In genomic region chr11:70880416-70880815, GRCh38 we compare ENCODE assay signal across 34 cellular contexts.
DNase-seq lines count a peak whose midpoint lies in the region; ATAC-seq, FAIRE-seq and TF ChIP-seq lines count a peak whose summit lies in the region.
"Had no signal": no experiment of that assay in that cellular context is flagged by ENCODE, and none has a peak within 500 bp of the region (broad histone marks: within the 10 kb centered on the region; RNA-seq: fewer than 3 reads in every experiment).

No MANE protein-coding gene starts in this region.

- H2AK5ac ChIP-seq in neuronal stem cell (ENCODE audit: low read depth, low read length), result peak overlapping the region; percentile 44

- ATAC-seq in HG03460 (IDR thresholded peaks at IDR 0.05; ENCODE audit: unreplicated experiment) (no peak), HG02610 (IDR thresholded peaks at IDR 0.05; ENCODE audit: unreplicated experiment) (no peak)
- ATAC-seq in activated CD4-positive, alpha-beta T cell treated with anti-CD3 and anti-CD28 coated beads for 36 hours, result no peak
- ATAC-seq: A549; CD8-positive, alpha-beta T cell had no signal

- H3K9me3 ChIP-seq in kidney (ENCODE audit: control insufficient read depth in 1 of 2, low read length in 2 of 2) (no peaks in the 10 kb centered on the region), neuronal stem cell (replicated peaks in 1 of 2; ENCODE audit: control insufficient read depth in 2 of 2, insufficient read depth in 1 of 2, low read depth in 1 of 2, low read length in 2 of 2) (no peaks in the 10 kb centered on the region)
- H3K9me3 ChIP-seq: A549; BE2C; BLaER1; BLaER1 treated with 17β-estradiol and CSF1 and Interleukin-3, amounts not matched to agents 10 nM and 100 nM; Caco-2 had no signal

- peak overlapping the region; percentile 26 for H2BK120ac ChIP-seq in neuronal stem cell (ENCODE audit: low read depth, low read length)

- H3K18ac ChIP-seq in neuronal stem cell (ENCODE audit: low read length), result peak overlapping the region; percentile 49

- H3K14ac ChIP-seq in neuronal stem cell (ENCODE audit: low read length), result no peak overlapping the region

- peaks cover 30% of the 10 kb centered on the region for H3K36me3 Mint-ChIP-seq in Calu3 (ENCODE audit: insufficient read depth, unreplicated experiment)
- H3K36me3 Mint-ChIP-seq in activated CD4-positive, alpha-beta T cell treated with anti-CD3 and anti-CD28 coated beads for 36 hours (ENCODE audit: low read depth), result no peaks in the 10 kb centered on the region
- H3K36me3 Mint-ChIP-seq: CD14-positive monocyte; CD4-positive, alpha-beta memory T cell; CD4-positive, CD25-positive, alpha-beta regulatory T cell; CD8-positive, alpha-beta memory T cell; CD8-positive, alpha-beta T cell had no signal

- H3K4me1 Mint-ChIP-seq in Calu3 (ENCODE audit: low read depth, unreplicated experiment), result no peaks in the 10 kb centered on the region
- no peaks in the 10 kb centered on the region for H3K4me1 Mint-ChIP-seq in activated CD4-positive, alpha-beta T cell treated with anti-CD3 and anti-CD28 coated beads for 36 hours
- H3K4me1 Mint-ChIP-seq: B cell; CD14-positive monocyte; CD4-positive, alpha-beta memory T cell; CD4-positive, CD25-positive, alpha-beta regulatory T cell; CD8-positive, alpha-beta memory T cell had no signal

- H3K9ac ChIP-seq in kidney (ENCODE audit: low read length in 2 of 2), result no peak overlapping the region
- no peak overlapping the region for H3K9ac ChIP-seq in neuronal stem cell (ENCODE audit: low read depth, low read length, poor library complexity)
- H3K9ac ChIP-seq: BLaER1; BLaER1 treated with 17β-estradiol and CSF1 and Interleukin-3, amounts not matched to agents 10 nM and 100 nM had no signal

- H4K91ac ChIP-seq in neuronal stem cell (ENCODE audit: low read depth, low read length, poor library complexity), result no peak overlapping the region

- intact Hi-C loops in Calu3 (cut with micrococcal nuclease; ENCODE audit: unreplicated experiment), result no loop called here
- intact Hi-C loops in kidney (cut with DNase I), result no loop called here
- intact Hi-C loops in activated CD4-positive, alpha-beta T cell treated with anti-CD3 and anti-CD28 coated beads for 36 hours (cut with DNase I, micrococcal nuclease), result no loop called here

- no peak overlapping the region for H4K8ac ChIP-seq in neuronal stem cell (ENCODE audit: low read depth, low read length)

- H3K4me3 Mint-ChIP-seq in Calu3 (ENCODE audit: low read depth, unreplicated experiment), result no peak overlapping the region
- H3K4me3 Mint-ChIP-seq in activated CD4-positive, alpha-beta T cell treated with anti-CD3 and anti-CD28 coated beads for 36 hours, result no peak overlapping the region
- H3K4me3 Mint-ChIP-seq: B cell; CD14-positive monocyte; CD4-positive, alpha-beta memory T cell; CD4-positive, alpha-beta T cell; CD4-positive, CD25-positive, alpha-beta regulatory T cell; CD8-positive, alpha-beta memory T cell; CD8-positive, alpha-beta T cell had no signal

- no peaks in the 10 kb centered on the region for H3K27me3 Mint-ChIP-seq in Calu3 (ENCODE audit: unreplicated experiment)
- peaks cover 2% of the 10 kb centered on the region for H3K27me3 Mint-ChIP-seq in activated CD4-positive, alpha-beta T cell treated with anti-CD3 and anti-CD28 coated beads for 36 hours
- H3K27me3 Mint-ChIP-seq: CD4-positive, CD25-positive, alpha-beta regulatory T cell had no signal

- H2BK5ac ChIP-seq in neuronal stem cell (ENCODE audit: low read length), result peak overlapping the region; percentile 32

- H3K4me1 ChIP-seq in kidney (ENCODE audit: control insufficient read depth in 1 of 2, insufficient read depth in 1 of 2, low read depth in 1 of 2, low read length in 2 of 2), result peaks cover 0 to 2% of the 10 kb centered on the region in 2 donors
- peaks cover 10 to 25% of the 10 kb centered on the region in 2 donors for H3K4me1 ChIP-seq in neuronal stem cell (ENCODE audit: control insufficient read depth in 2 of 2, insufficient read depth in 1 of 2, low read depth in 1 of 2, low read length in 2 of 2)
- H3K4me1 ChIP-seq: A549, BE2C, Caco-2 had no signal

- no peak for TF ChIP-seq CTCF in Calu3 (IDR thresholded peaks at IDR 0.05; ENCODE audit: unreplicated experiment)
- TF ChIP-seq CTCF in kidney (IDR thresholded peaks at IDR 0.05; ENCODE audit: borderline replicate concordance, extremely low read depth, insufficient read depth), result no peak

- peak overlapping the region; percentile 23 for H3K27ac Mint-ChIP-seq in Calu3 (ENCODE audit: unreplicated experiment)
- H3K27ac Mint-ChIP-seq in activated CD4-positive, alpha-beta T cell treated with anti-CD3 and anti-CD28 coated beads for 36 hours, result no peak overlapping the region
- H3K27ac Mint-ChIP-seq: B cell; CD14-positive monocyte; CD4-positive, alpha-beta memory T cell; CD4-positive, alpha-beta T cell; CD4-positive, CD25-positive, alpha-beta regulatory T cell; CD8-positive, alpha-beta memory T cell; CD8-positive, alpha-beta T cell had no signal

- H3K4ac ChIP-seq in neuronal stem cell (ENCODE audit: low read length), result no peak overlapping the region

- no peak overlapping the region for H2AFZ ChIP-seq in neuronal stem cell (ENCODE audit: low read length)

- no TSS peak for BruUV-seq in Calu3 (replicated peaks; lab: Mats Ljungman, UMichigan)

- no peak overlapping the region for H3K4me3 ChIP-seq in kidney (ENCODE audit: low read length in 2 of 2)
- no peak overlapping the region for H3K4me3 ChIP-seq in neuronal stem cell (ENCODE audit: low read length in 2 of 2)
- H3K4me3 ChIP-seq: A549; BLaER1; BLaER1 treated with 17β-estradiol and CSF1 and Interleukin-3, amounts not matched to agents 10 nM and 100 nM had no signal

- H3K27me3 ChIP-seq in neuronal stem cell (ENCODE audit: control insufficient read depth in 3 of 3, insufficient read depth in 3 of 3, low read depth in 1 of 3, low read length in 3 of 3), result no peaks in the 10 kb centered on the region
- H3K27me3 ChIP-seq: BLaER1 had no signal

- no peaks in the 10 kb centered on the region for H3K36me3 ChIP-seq in kidney (ENCODE audit: control insufficient read depth in 1 of 2, insufficient read depth in 2 of 2, low read length in 2 of 2)
- H3K36me3 ChIP-seq in neuronal stem cell (replicated peaks in 1 of 2; ENCODE audit: control insufficient read depth in 2 of 2, insufficient read depth in 2 of 2, low read length in 2 of 2), result no peaks in the 10 kb centered on the region
- H3K36me3 ChIP-seq: BE2C; BLaER1; BLaER1 treated with 17β-estradiol and CSF1 and Interleukin-3, amounts not matched to agents 10 nM and 100 nM had no signal

- whole genome bisulfite sequencing in neuronal stem cell (ENCODE audit: extremely low coverage in 2 of 2, insufficient read length in 2 of 2, insufficient replicate concordance in 1 of 2), 2 donors, result no CpG with 5 or more reads among the region's 5 CpGs

- POLR2A ChIA-PET in activated CD4-positive, alpha-beta T cell treated with anti-CD3 and anti-CD28 coated beads for 36 hours (lab: Charles Lee), result no interaction called here

- DNase-seq in Calu3 (no peak), kidney (peak; percentile 55), neuronal stem cell (ENCODE audit: low spot score) (no peak)
- no peak for DNase-seq in activated CD4-positive, alpha-beta T cell treated with anti-CD3 and anti-CD28 coated beads for 36 hours
- DNase-seq: 8988T; ACHN; AML-193; BE2C; C1 segment of cervical spinal cord; Caco-2; CD4-positive, alpha-beta memory T cell; CD4-positive, alpha-beta T cell; CD4-positive, CD25-positive, alpha-beta regulatory T cell; CD8-positive, alpha-beta memory T cell; CD8-positive, alpha-beta T cell; COR-L47; DMS 273 treated with DMSO at 0.1 percent for 48 hours; DMS153; DMS53; DMS79; DMS79 treated with DMSO at 0.1 percent for 48 hours; DND-41; EL had no signal

- peak overlapping the region; percentile 11 for H2BK15ac ChIP-seq in neuronal stem cell (ENCODE audit: low read length)

- H3K23ac ChIP-seq in neuronal stem cell (ENCODE audit: low read depth, low read length, poor library complexity), result no peak overlapping the region

- H3K79me1 ChIP-seq in neuronal stem cell (ENCODE audit: low read depth, low read length), result peaks cover 2% of the 10 kb centered on the region

- H3K27ac ChIP-seq in kidney (ENCODE audit: low read depth in 2 of 2, low read length in 2 of 2) (no peak overlapping the region), neuronal stem cell (replicated peaks; ENCODE audit: low read length) (no peak overlapping the region)
- H3K27ac ChIP-seq: 22Rv1; A549; BLaER1; BLaER1 treated with 17β-estradiol and CSF1 and Interleukin-3, amounts not matched to agents 10 nM and 100 nM; C4-2B had no signal

- H3K4me2 ChIP-seq in neuronal stem cell (ENCODE audit: insufficient read depth, low read length, poor library complexity, severe bottlenecking), result no peak overlapping the region
- H3K4me2 ChIP-seq: A549; BLaER1; BLaER1 treated with 17β-estradiol and CSF1 and Interleukin-3, amounts not matched to agents 10 nM and 100 nM had no signal

- CTCF ChIA-PET in Calu3 (lab: Charles Lee), result interaction anchor here (0.7 kb wide), 1 partner anchor 20 kb away, joined by 3 read pairs; no protein-coding TSS in a partner anchor
- CTCF ChIA-PET in activated CD4-positive, alpha-beta T cell treated with anti-CD3 and anti-CD28 coated beads for 36 hours (lab: Charles Lee), result no interaction called here

- FAIRE-seq in kidney (lab: Jason Lieb, UNC), result no peak
- FAIRE-seq: A204.1, A549, D721Med had no signal

- no peaks in the 10 kb centered on the region for H3K9me3 Mint-ChIP-seq in Calu3 (ENCODE audit: low read depth, unreplicated experiment)
- no peaks in the 10 kb centered on the region for H3K9me3 Mint-ChIP-seq in activated CD4-positive, alpha-beta T cell treated with anti-CD3 and anti-CD28 coated beads for 36 hours (ENCODE audit: low read depth)
- H3K9me3 Mint-ChIP-seq: CD4-positive, alpha-beta memory T cell; CD4-positive, alpha-beta T cell; CD8-positive, alpha-beta memory T cell; CD8-positive, alpha-beta T cell had no signal

- no peak overlapping the region for H2BK12ac ChIP-seq in neuronal stem cell (ENCODE audit: low read length)
